14 cellular contexts compared by ENCODE assay signal in genomic region chr11:6895010-6895409, GRCh38. TPM values are rescaled to one million over a fixed set of nuclear protein-coding genes. Genes with fewer than 3 reads are reported as not detected.
DNase-seq lines count a peak whose midpoint lies in the region; ATAC-seq and TF ChIP-seq lines count a peak whose summit lies in the region.
"Had no signal": no experiment of that assay in that cellular context is flagged by ENCODE, and none has a peak within 500 bp of the region (broad histone marks: within the 10 kb centered on the region; RNA-seq: fewer than 3 reads in every experiment).

No MANE protein-coding gene starts in this region.

- no peak overlapping the region for H3K4me3 ChIP-seq in osteoblast (ENCODE audit: insufficient read depth, low read length)
- H3K4me3 ChIP-seq: heart left ventricle, MG63 had no signal

- H3K27me3 Mint-ChIP-seq in activated T-helper 17 cell treated with anti-CD3 and anti-CD28 coated beads, Interleukin-2, amount 50 U/mL, for 72 hours = peaks cover 32% of the 10 kb centered on the region
- no peaks in the 10 kb centered on the region for H3K27me3 Mint-ChIP-seq in MCF 10A (ENCODE audit: insufficient read depth, unreplicated experiment)

- no TSS peak for BruUV-seq in MCF 10A (replicated peaks; lab: Mats Ljungman, UMichigan)

- TF ChIP-seq CTCF in MCF 10A (IDR thresholded peaks at IDR 0.05; ENCODE audit: unreplicated experiment) (no peak), osteoblast (IDR thresholded peaks at IDR 0.05; ENCODE audit: extremely low read depth, low read depth, low read length) (no peak)

- DNase-seq in MCF 10A (ENCODE audit: unreplicated experiment) (no peak), NCI-H1048 (lab: John Stamatoyannopoulos, UW) (no peak), osteoblast (ENCODE audit: insufficient read length, low spot score, missing footprints) (no peak)
- DNase-seq: brain microvascular endothelial cell; CD8-positive, alpha-beta T cell; heart left ventricle; MG63; NCI-H524 treated with DMSO at 0.1 percent for 48 hours had no signal

- no peaks in the 10 kb centered on the region for H3K36me3 ChIP-seq in osteoblast (ENCODE audit: insufficient read depth, low read length)
- H3K36me3 ChIP-seq: brain microvascular endothelial cell, heart left ventricle, MG63 had no signal

- no peaks in the 10 kb centered on the region for H4K20me1 ChIP-seq in osteoblast (ENCODE audit: insufficient read depth, low read length)

- no peak overlapping the region for H3K4me3 Mint-ChIP-seq in activated T-helper 17 cell treated with anti-CD3 and anti-CD28 coated beads, Interleukin-2, amount 50 U/mL, for 72 hours
- H3K4me3 Mint-ChIP-seq in MCF 10A (ENCODE audit: unreplicated experiment) = no peak overlapping the region
- H3K4me3 Mint-ChIP-seq: CD8-positive, alpha-beta T cell had no signal

- ATAC-seq in GM18907 (IDR thresholded peaks at IDR 0.05; ENCODE audit: unreplicated experiment) = peak; percentile 89
- ATAC-seq in GM21576 (IDR thresholded peaks at IDR 0.05; ENCODE audit: unreplicated experiment) = peak; percentile 89
- peak; percentile 90 for ATAC-seq in HG03097 (IDR thresholded peaks at IDR 0.05; ENCODE audit: low FRiP score, unreplicated experiment)
- ATAC-seq in activated T-helper 17 cell treated with anti-CD3 and anti-CD28 coated beads, Interleukin-2, amount 50 U/mL, for 72 hours (replicated peaks) = peak; percentile 69
- ATAC-seq: CD8-positive, alpha-beta T cell; heart left ventricle had no signal

- no peaks in the 10 kb centered on the region for H3K4me1 ChIP-seq in osteoblast (ENCODE audit: insufficient read depth, low read length)
- H3K4me1 ChIP-seq: heart left ventricle had no signal

- no peak overlapping the region for H3K27ac ChIP-seq in osteoblast (ENCODE audit: low read depth, low read length)
- H3K27ac ChIP-seq: brain microvascular endothelial cell, heart left ventricle had no signal

- no peaks in the 10 kb centered on the region for H3K9me3 ChIP-seq in osteoblast (ENCODE audit: low read depth, low read length)
- H3K9me3 ChIP-seq: heart left ventricle, MG63 had no signal

- H3K9me3 Mint-ChIP-seq in activated T-helper 17 cell treated with anti-CD3 and anti-CD28 coated beads, Interleukin-2, amount 50 U/mL, for 72 hours = no peaks in the 10 kb centered on the region
- H3K9me3 Mint-ChIP-seq in MCF 10A (ENCODE audit: unreplicated experiment) = no peaks in the 10 kb centered on the region
- H3K9me3 Mint-ChIP-seq: CD8-positive, alpha-beta T cell had no signal

- POLR2A ChIA-PET in MCF 10A (lab: Yijun Ruan, JAX) = no interaction called here

- no peaks in the 10 kb centered on the region for H3K79me2 ChIP-seq in osteoblast (ENCODE audit: insufficient read depth, low read length)

- no peak overlapping the region for H2AFZ ChIP-seq in osteoblast (ENCODE audit: low read length)

- H3K27me3 ChIP-seq in osteoblast (ENCODE audit: insufficient read depth, low read length) = no peaks in the 10 kb centered on the region
- H3K27me3 ChIP-seq: brain microvascular endothelial cell, heart left ventricle, MG63 had no signal

- H3K27ac Mint-ChIP-seq in activated T-helper 17 cell treated with anti-CD3 and anti-CD28 coated beads, Interleukin-2, amount 50 U/mL, for 72 hours = no peak overlapping the region
- no peak overlapping the region for H3K27ac Mint-ChIP-seq in MCF 10A (ENCODE audit: low read depth, unreplicated experiment)
- H3K27ac Mint-ChIP-seq: CD8-positive, alpha-beta T cell had no signal

- no peaks in the 10 kb centered on the region for H3K36me3 Mint-ChIP-seq in activated T-helper 17 cell treated with anti-CD3 and anti-CD28 coated beads, Interleukin-2, amount 50 U/mL, for 72 hours (ENCODE audit: low read depth)
- H3K36me3 Mint-ChIP-seq in MCF 10A (ENCODE audit: insufficient read depth, unreplicated experiment) = no peaks in the 10 kb centered on the region
- H3K36me3 Mint-ChIP-seq: CD8-positive, alpha-beta T cell had no signal

- no peaks in the 10 kb centered on the region for H3K4me1 Mint-ChIP-seq in activated T-helper 17 cell treated with anti-CD3 and anti-CD28 coated beads, Interleukin-2, amount 50 U/mL, for 72 hours
- H3K4me1 Mint-ChIP-seq in MCF 10A (ENCODE audit: insufficient read depth, unreplicated experiment) = no peaks in the 10 kb centered on the region

- intact Hi-C loops in MCF 10A (cut with micrococcal nuclease) = no loop called here

- CTCF ChIA-PET in MCF 10A (lab: Yijun Ruan, JAX) = no interaction called here

- no peak overlapping the region for H3K4me2 ChIP-seq in osteoblast (ENCODE audit: insufficient read depth, low read length)

RNA-seq across cellular contexts. Expression of gene OR2D2, which starts 2.7 kb away (rescaled TPM):
- not detected for total RNA-seq in activated T-helper 17 cell treated with anti-CD3 and anti-CD28 coated beads, Interleukin-2, amount 50 U/mL, for 72 hours
- 0.37 and 0.56 TPM in 2 replicates for total RNA-seq in MCF 10A (2022)
- total RNA-seq in osteoblast = 0.36 and 0.88 TPM in 2 replicates
- total RNA-seq: CD8-positive, alpha-beta T cell; heart left ventricle; liver; SK-MEL-5 had no signal

RNA-seq across cellular contexts. Expression of gene OR10A4, which starts 18.6 kb away (rescaled TPM):
- total RNA-seq in activated T-helper 17 cell treated with anti-CD3 and anti-CD28 coated beads, Interleukin-2, amount 50 U/mL, for 72 hours = not detected
- total RNA-seq in MCF 10A (2022) (not detected in 2 replicates), osteoblast (not detected in 2 replicates)
- total RNA-seq: CD8-positive, alpha-beta T cell; heart left ventricle; liver; SK-MEL-5 had no signal

RNA-seq across cellular contexts. Expression of gene OR2D3, which starts 25.8 kb away (rescaled TPM):
- not detected for total RNA-seq in activated T-helper 17 cell treated with anti-CD3 and anti-CD28 coated beads, Interleukin-2, amount 50 U/mL, for 72 hours
- total RNA-seq in MCF 10A (2022) = not detected in 2 replicates
- not detected in 2 replicates for total RNA-seq in osteoblast
- total RNA-seq: CD8-positive, alpha-beta T cell; heart left ventricle; liver; SK-MEL-5 had no signal

RNA-seq across cellular contexts. Expression of gene ZNF215, which starts 31.2 kb away (rescaled TPM):
- 1 to 10 TPM in 1 of 2 donors, under 1 TPM in 1; 0.11 to 1.3 TPM for total RNA-seq in activated T-helper 17 cell treated with anti-CD3 and anti-CD28 coated beads, Interleukin-2, amount 50 U/mL, for 72 hours
- 9.2 and 11.1 TPM in 2 replicates for total RNA-seq in MCF 10A (2022)
- total RNA-seq in osteoblast = 4.3 and 5.0 TPM in 2 replicates

RNA-seq across cellular contexts. Expression of gene OR10A2, which starts 32.2 kb away (rescaled TPM):
- not detected for total RNA-seq in activated T-helper 17 cell treated with anti-CD3 and anti-CD28 coated beads, Interleukin-2, amount 50 U/mL, for 72 hours
- total RNA-seq in MCF 10A (2022) (not detected in 2 replicates), osteoblast (not detected in 2 replicates)
- total RNA-seq: CD8-positive, alpha-beta T cell; heart left ventricle; liver; SK-MEL-5 had no signal
